ENCODE assay signal across 1 cellular context in the genomic region with DNA sequence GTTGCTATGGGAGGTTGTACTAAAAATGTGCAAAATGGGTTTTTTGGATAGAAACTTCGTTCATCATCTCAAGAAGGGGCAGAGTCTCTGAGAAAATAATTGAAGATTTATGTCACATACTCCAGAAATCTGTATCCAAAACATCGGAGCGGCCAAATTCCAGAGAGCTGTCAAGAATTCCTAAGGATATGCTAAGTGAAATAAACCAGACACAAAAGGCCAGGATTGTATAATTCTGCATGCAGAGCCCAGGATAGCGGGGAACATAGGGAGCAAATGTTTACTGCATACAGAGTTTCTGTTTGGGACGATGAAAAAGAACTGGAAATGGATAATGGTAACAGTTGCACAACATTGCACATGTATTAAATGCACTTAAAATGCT.
TF ChIP-seq lines count a peak whose summit lies in the region.

No MANE protein-coding gene starts in this region.

TF ChIP-seq in SK-N-SH treated with all-trans-retinoic acid at 6 μM for 48 hours, 23 proteins besides CTCF, POLR2A, EP300 and RAD21 (continued from another document):
- TF ChIP-seq, protein P1, sequence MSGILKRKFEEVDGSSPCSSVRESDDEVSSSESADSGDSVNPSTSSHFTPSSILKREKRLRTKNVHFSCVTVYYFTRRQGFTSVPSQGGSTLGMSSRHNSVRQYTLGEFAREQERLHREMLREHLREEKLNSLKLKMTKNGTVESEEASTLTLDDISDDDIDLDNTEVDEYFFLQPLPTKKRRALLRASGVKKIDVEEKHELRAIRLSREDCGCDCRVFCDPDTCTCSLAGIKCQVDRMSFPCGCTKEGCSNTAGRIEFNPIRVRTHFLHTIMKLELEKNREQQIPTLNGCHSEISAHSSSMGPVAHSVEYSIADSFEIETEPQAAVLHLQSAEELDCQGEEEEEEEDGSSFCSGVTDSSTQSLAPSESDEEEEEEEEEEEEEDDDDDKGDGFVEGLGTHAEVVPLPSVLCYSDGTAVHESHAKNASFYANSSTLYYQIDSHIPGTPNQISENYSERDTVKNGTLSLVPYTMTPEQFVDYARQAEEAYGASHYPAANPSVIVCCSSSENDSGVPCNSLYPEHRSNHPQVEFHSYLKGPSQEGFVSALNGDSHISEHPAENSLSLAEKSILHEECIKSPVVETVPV (CRISPR knock-in tag; IDR thresholded peaks at IDR 0.05): no peak
- TF ChIP-seq RARB (CRISPR knock-in tag; IDR thresholded peaks at IDR 0.05) (no peak), PPARA (CRISPR knock-in tag; IDR thresholded peaks at IDR 0.05; ENCODE audit: borderline replicate concordance) (no peak), CSDC2 (CRISPR knock-in tag; IDR thresholded peaks at IDR 0.05) (no peak), TCF4 (CRISPR knock-in tag; IDR thresholded peaks at IDR 0.05; ENCODE audit: borderline replicate concordance) (peak; percentile 69), GLIS3 (CRISPR knock-in tag; IDR thresholded peaks at IDR 0.05) (no peak), ZNF8 (CRISPR knock-in tag; IDR thresholded peaks at IDR 0.05) (no peak)
- TF ChIP-seq, protein P2, sequence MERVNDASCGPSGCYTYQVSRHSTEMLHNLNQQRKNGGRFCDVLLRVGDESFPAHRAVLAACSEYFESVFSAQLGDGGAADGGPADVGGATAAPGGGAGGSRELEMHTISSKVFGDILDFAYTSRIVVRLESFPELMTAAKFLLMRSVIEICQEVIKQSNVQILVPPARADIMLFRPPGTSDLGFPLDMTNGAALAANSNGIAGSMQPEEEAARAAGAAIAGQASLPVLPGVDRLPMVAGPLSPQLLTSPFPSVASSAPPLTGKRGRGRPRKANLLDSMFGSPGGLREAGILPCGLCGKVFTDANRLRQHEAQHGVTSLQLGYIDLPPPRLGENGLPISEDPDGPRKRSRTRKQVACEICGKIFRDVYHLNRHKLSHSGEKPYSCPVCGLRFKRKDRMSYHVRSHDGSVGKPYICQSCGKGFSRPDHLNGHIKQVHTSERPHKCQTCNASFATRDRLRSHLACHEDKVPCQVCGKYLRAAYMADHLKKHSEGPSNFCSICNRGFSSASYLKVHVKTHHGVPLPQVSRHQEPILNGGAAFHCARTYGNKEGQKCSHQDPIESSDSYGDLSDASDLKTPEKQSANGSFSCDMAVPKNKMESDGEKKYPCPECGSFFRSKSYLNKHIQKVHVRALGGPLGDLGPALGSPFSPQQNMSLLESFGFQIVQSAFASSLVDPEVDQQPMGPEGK (CRISPR knock-in tag; IDR thresholded peaks at IDR 0.05; ENCODE audit: borderline replicate concordance): no peak
